Comparison of ENCODE assay signal across 11 cellular contexts in the genomic region with DNA sequence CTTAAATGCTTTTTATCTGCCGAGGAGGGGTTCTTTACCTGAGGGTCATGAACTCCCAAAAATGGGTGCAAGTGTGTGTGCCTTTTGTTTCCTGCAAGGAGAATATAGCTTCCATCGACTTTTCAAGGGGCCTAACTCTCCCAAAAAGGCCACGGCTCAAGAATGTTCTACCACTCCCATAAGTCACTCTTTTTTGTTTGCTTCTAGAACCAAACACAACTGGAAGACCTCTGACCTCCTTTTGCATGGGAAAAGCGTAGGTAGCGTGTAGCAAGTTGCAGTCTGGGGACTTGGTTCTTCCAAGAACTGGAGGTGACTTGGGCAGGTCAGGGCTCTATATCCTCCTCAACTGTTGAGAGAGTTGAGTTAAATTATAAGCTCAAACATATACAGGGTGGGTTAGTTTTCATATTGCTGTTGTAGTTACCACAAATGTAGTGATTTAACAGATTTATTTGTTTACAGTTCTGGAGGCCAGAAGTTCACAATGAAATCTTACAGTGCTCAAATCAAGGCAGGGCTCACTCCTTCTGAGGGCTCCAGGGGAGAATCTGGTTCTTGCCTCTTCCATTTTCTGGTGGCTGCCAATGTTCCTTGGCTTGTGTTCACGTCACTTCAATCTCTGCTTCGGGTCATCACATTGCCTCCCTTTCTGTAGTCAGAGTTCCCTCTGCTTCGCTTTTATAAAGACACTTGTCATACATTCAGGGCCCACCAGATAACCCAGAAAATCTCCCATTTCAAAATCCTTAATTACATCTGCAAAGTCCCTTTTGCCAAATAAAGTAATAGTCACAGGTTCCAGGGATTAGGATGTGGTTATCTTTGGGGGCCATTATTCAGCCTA. TPM values are rescaled to one million over a fixed set of nuclear protein-coding genes. Genes with fewer than 3 reads are reported as not detected.
DNase-seq lines count a peak whose midpoint lies in the region; ATAC-seq and TF ChIP-seq lines count a peak whose summit lies in the region.
"Had no signal": no experiment of that assay in that cellular context is flagged by ENCODE, and none has a peak within 500 bp of the region (broad histone marks: within the 10 kb centered on the region; RNA-seq: fewer than 3 reads in every experiment).

No MANE protein-coding gene starts in this region.

- no peak for TF ChIP-seq CTCF in natural killer cell (IDR thresholded peaks at IDR 0.05)

- H3K27me3 ChIP-seq in CD4-positive, alpha-beta memory T cell (ENCODE audit: insufficient read depth, low read length): no peaks in the 10 kb centered on the region

- H3K9me3 Mint-ChIP-seq in CD4-positive, alpha-beta memory T cell: no peaks in the 10 kb centered on the region
- H3K9me3 Mint-ChIP-seq in central memory CD8-positive, alpha-beta T cell: no peaks in the 10 kb centered on the region
- no peaks in the 10 kb centered on the region for H3K9me3 Mint-ChIP-seq in natural killer cell

- H3K4me1 Mint-ChIP-seq in CD4-positive, alpha-beta memory T cell: peaks cover 15 to 32% (median 21%) of the 10 kb centered on the region in 4 donors
- H3K4me1 Mint-ChIP-seq in central memory CD8-positive, alpha-beta T cell: peaks cover 29% of the 10 kb centered on the region
- H3K4me1 Mint-ChIP-seq in natural killer cell: peaks cover 25 to 28% of the 10 kb centered on the region in 2 donors

- peak overlapping the region; percentile 87 to 95 (median 91) for H3K4me3 Mint-ChIP-seq in CD4-positive, alpha-beta memory T cell
- peak overlapping the region; percentile 90 for H3K4me3 Mint-ChIP-seq in central memory CD8-positive, alpha-beta T cell
- H3K4me3 Mint-ChIP-seq in natural killer cell: peak overlapping the region; percentile 89

- no peak overlapping the region for H3K27ac ChIP-seq in CD4-positive, alpha-beta memory T cell (ENCODE audit: low read depth, low read length)
- H3K27ac ChIP-seq in KOPT-K1 (ENCODE audit: low read depth, low read length, poor library complexity, severe bottlenecking): peak overlapping the region; percentile 73

- no peak overlapping the region for H3K4me3 ChIP-seq in CD4-positive, alpha-beta memory T cell (ENCODE audit: low read length in 2 of 2)

- H3K27me3 Mint-ChIP-seq in CD4-positive, alpha-beta memory T cell: no peaks in the 10 kb centered on the region
- H3K27me3 Mint-ChIP-seq in central memory CD8-positive, alpha-beta T cell: no peaks in the 10 kb centered on the region
- no peaks in the 10 kb centered on the region for H3K27me3 Mint-ChIP-seq in natural killer cell (ENCODE audit: low read depth in 2 of 2)

- CTCF ChIA-PET in CD4-positive, alpha-beta memory T cell (lab: Charles Lee; ENCODE audit: partially characterized antibody): interaction anchor here (0.8 to 1.3 kb wide), 4 partner anchors 15 to 515 kb away, joined by 3 to 6 read pairs (median 3); partner anchors contain the start of genes IFT20 and TNFAIP1

- intact Hi-C loops in CD4-positive, alpha-beta memory T cell (cut with micrococcal nuclease): no loop called here
- intact Hi-C loops in natural killer cell (cut with micrococcal nuclease): no loop called here

- H3K9me3 ChIP-seq in CD4-positive, alpha-beta memory T cell (ENCODE audit: control insufficient read depth in 1 of 2, low read length in 2 of 2): no peaks in the 10 kb centered on the region
- H3K9me3 ChIP-seq in KOPT-K1 (ENCODE audit: insufficient read depth, low read length, poor library complexity, severe bottlenecking): no peaks in the 10 kb centered on the region

- H3K36me3 ChIP-seq in CD4-positive, alpha-beta memory T cell (ENCODE audit: insufficient read depth, low read length): no peaks in the 10 kb centered on the region
- peaks cover 24% of the 10 kb centered on the region for H3K36me3 ChIP-seq in KOPT-K1 (ENCODE audit: insufficient read depth, low read length)

- no peak for ATAC-seq in central memory CD8-positive, alpha-beta T cell (replicated peaks; ENCODE audit: extremely low read depth, poor library complexity, severe bottlenecking)
- ATAC-seq in natural killer cell (no peak), HG02970 (IDR thresholded peaks at IDR 0.05; ENCODE audit: low FRiP score, unreplicated experiment) (no peak)

- no peaks in the 10 kb centered on the region for H3K36me3 Mint-ChIP-seq in CD4-positive, alpha-beta memory T cell
- H3K36me3 Mint-ChIP-seq in central memory CD8-positive, alpha-beta T cell (ENCODE audit: insufficient read depth): peaks cover 9% of the 10 kb centered on the region
- H3K36me3 Mint-ChIP-seq in natural killer cell: no peaks in the 10 kb centered on the region

- H3K27ac Mint-ChIP-seq in CD4-positive, alpha-beta memory T cell: peak overlapping the region in 4 of 7 donors; percentile 31 to 85 (median 61)
- H3K27ac Mint-ChIP-seq in central memory CD8-positive, alpha-beta T cell (ENCODE audit: low read depth): peak overlapping the region; percentile 50
- peak overlapping the region; percentile 78 to 90 for H3K27ac Mint-ChIP-seq in natural killer cell

- POLR2A ChIA-PET in CD4-positive, alpha-beta memory T cell (lab: Charles Lee; ENCODE audit: partially characterized antibody): interaction anchor here (0.5 to 4.7 kb wide), 4 partner anchors 15 to 51 kb away, joined by 3 to 39 read pairs (median 6); partner anchors contain the start of genes IFT20, POLDIP2, SARM1 and TNFAIP1

- DNase-seq in CD4-positive, alpha-beta memory T cell: no peak
- DNase-seq in central memory CD8-positive, alpha-beta T cell (ENCODE audit: low spot score in 2 of 2): no peak
- no peak for DNase-seq in natural killer cell
- no peak for DNase-seq in DMS79 (lab: John Stamatoyannopoulos, UW)
- no peak for DNase-seq in dedifferentiated amniotic fluid mesenchymal stem cell (ENCODE audit: extremely low spot score)
- DNase-seq in NCI-H128 (lab: John Stamatoyannopoulos, UW; ENCODE audit: unreplicated experiment): no peak
- DNase-seq: foreskin melanocyte, NCI-H1930 had no signal

- peaks cover 19% of the 10 kb centered on the region for H3K4me1 ChIP-seq in CD4-positive, alpha-beta memory T cell (ENCODE audit: insufficient read depth, low read length)

RNA-seq across cellular contexts. Expression of gene TMEM97, which starts 1.4 kb away (rescaled TPM):
- total RNA-seq in CD4-positive, alpha-beta memory T cell: 1 to 10 TPM; 2.4 to 2.6 TPM
- polyA plus RNA-seq in CD4-positive, alpha-beta memory T cell: 1 to 10 TPM; 5.5 to 6.2 TPM
- 1 to 10 TPM; 4.6 to 8.8 (median 7.5) TPM for total RNA-seq in natural killer cell

RNA-seq across cellular contexts. Expression of gene IFT20, which starts 14.8 kb away (rescaled TPM):
- total RNA-seq in CD4-positive, alpha-beta memory T cell: 10 to 100 TPM; 42.9 to 43.6 TPM
- 10 to 100 TPM; 38.7 to 63.7 TPM for polyA plus RNA-seq in CD4-positive, alpha-beta memory T cell
- 100 to 1,000 TPM in 1 of 3 donors, 10 to 100 TPM in 2; 50.0 to 109 (median 68.6) TPM for total RNA-seq in natural killer cell

RNA-seq across cellular contexts. Expression of gene TNFAIP1, which starts 15.1 kb away (rescaled TPM):
- 10 to 100 TPM; 26.2 to 32.1 TPM for total RNA-seq in CD4-positive, alpha-beta memory T cell
- 10 to 100 TPM in 1 of 2 donors, 1 to 10 TPM in 1; 4.1 to 16.1 TPM for polyA plus RNA-seq in CD4-positive, alpha-beta memory T cell
- total RNA-seq in natural killer cell: 10 to 100 TPM; 10.5 to 15.7 (median 14.6) TPM

RNA-seq across cellular contexts. Expression of gene POLDIP2, which starts 36.9 kb away (rescaled TPM):
- total RNA-seq in CD4-positive, alpha-beta memory T cell: 10 to 100 TPM; 27.8 to 28.7 TPM
- polyA plus RNA-seq in CD4-positive, alpha-beta memory T cell: 100 to 1,000 TPM in 1 of 2 donors, 10 to 100 TPM in 1; 67.8 to 125 TPM
- total RNA-seq in natural killer cell: 10 to 100 TPM; 30.8 to 37.0 (median 33.7) TPM

RNA-seq across cellular contexts. Expression of gene SEBOX, which starts 44.6 kb away (rescaled TPM):
- not detected for total RNA-seq in CD4-positive, alpha-beta memory T cell
- not detected for polyA plus RNA-seq in CD4-positive, alpha-beta memory T cell
- total RNA-seq in natural killer cell: not detected
- total RNA-seq: activated CD8-positive, alpha-beta memory T cell treated with anti-CD3 and anti-CD28 coated beads for 36 hours had no signal
